In genomic region chr19:46346821-46347571, GRCh38 we compare ENCODE assay signal across 8 cellular contexts. TPM values are rescaled to one million over a fixed set of nuclear protein-coding genes. Genes with fewer than 3 reads are reported as not detected.
DNase-seq lines count a peak whose midpoint lies in the region; ATAC-seq and TF ChIP-seq lines count a peak whose summit lies in the region.

PPP5C (plus strand) TSS chr19:46347087; CDS start chr19:46347097, 10 bp downstream.

- peak within 1 kb of the TSS; percentile 65 for H3K27ac ChIP-seq in temporal lobe (ENCODE audit: low read depth, low read length)

- CTCF ChIA-PET in HEK293T (lab: Yijun Ruan, JAX) = interaction anchor here (0.6 to 1.2 kb wide), 7 partner anchors 10 to 380 kb away, joined by 3 to 8 read pairs (median 3); no protein-coding TSS in a partner anchor

- peaks cover 4% of the 10 kb centered on the region for H3K36me3 Mint-ChIP-seq in activated naive CD4-positive, alpha-beta T cell treated with anti-CD3 and anti-CD28 coated beads, Interleukin-2, amount 50 U/mL, for 24 hours

- peak; percentile 85 for ATAC-seq in SK-N-SH treated with all-trans-retinoic acid at 6 μM for 48 hours
- ATAC-seq in omental fat pad (ENCODE audit: low FRiP score) = peak; percentile 84

- H3K27ac Mint-ChIP-seq in activated naive CD4-positive, alpha-beta T cell treated with anti-CD3 and anti-CD28 coated beads, Interleukin-2, amount 50 U/mL, for 24 hours = peak within 1 kb of the TSS; percentile 91

- TF ChIP-seq CTCF in omental fat pad (IDR thresholded peaks at IDR 0.05) = peak in 1 of 3 donors; percentile 6

- H3K4me3 Mint-ChIP-seq in activated naive CD4-positive, alpha-beta T cell treated with anti-CD3 and anti-CD28 coated beads, Interleukin-2, amount 50 U/mL, for 24 hours = peak within 1 kb of the TSS; percentile 96

- H3K9me3 Mint-ChIP-seq in activated naive CD4-positive, alpha-beta T cell treated with anti-CD3 and anti-CD28 coated beads, Interleukin-2, amount 50 U/mL, for 24 hours = no peaks in the 10 kb centered on the region

- H3K27me3 Mint-ChIP-seq in activated naive CD4-positive, alpha-beta T cell treated with anti-CD3 and anti-CD28 coated beads, Interleukin-2, amount 50 U/mL, for 24 hours = no peaks in the 10 kb centered on the region

- peaks cover 53% of the 10 kb centered on the region for H3K4me1 Mint-ChIP-seq in activated naive CD4-positive, alpha-beta T cell treated with anti-CD3 and anti-CD28 coated beads, Interleukin-2, amount 50 U/mL, for 24 hours

- peak; percentile 86 for DNase-seq in GF-D8 (lab: John Stamatoyannopoulos, UW)
- DNase-seq in HEK293T (ENCODE audit: extremely low spot score) = peak; percentile 96
- DNase-seq in NCI-H1048 (lab: John Stamatoyannopoulos, UW) = peak; percentile 78
- no peak for DNase-seq in glomerular endothelial cell (ENCODE audit: extremely low read depth, low read depth, low spot score)
- DNase-seq in omental fat pad (ENCODE audit: low spot score) = peak; percentile 65

- POLR2A ChIA-PET in HEK293T (lab: Yijun Ruan, JAX) = interaction anchor here (0.5 to 2.0 kb wide), 4 partner anchors 47 to 277 kb away, joined by 3 to 9 read pairs (median 4); partner anchors contain the start of gene CCDC8

TF ChIP-seq in HEK293T, 16 proteins besides CTCF, POLR2A, EP300 and RAD21:
- no peak for TF ChIP-seq LEF1 (IDR thresholded peaks at IDR 0.05; ENCODE audit: borderline replicate concordance)
- peak; percentile 28 for TF ChIP-seq L3MBTL2 (conservative IDR thresholded peaks at IDR 0.05)
- TF ChIP-seq PKNOX1 (IDR thresholded peaks at IDR 0.05) = peak; percentile 98
TF ChIP-seq in HEK293T: peak in this region for 2.

TF ChIP-seq in SK-N-SH treated with all-trans-retinoic acid at 6 μM for 48 hours, 23 proteins besides CTCF, POLR2A, EP300 and RAD21:
- TF ChIP-seq PATZ1 (CRISPR knock-in tag; IDR thresholded peaks at IDR 0.05; ENCODE audit: borderline replicate concordance) (0 out of 2 replicates have a peak, but pooled peaks have one; percentile 44), ESRRG (CRISPR knock-in tag; IDR thresholded peaks at IDR 0.05) (no peak), ARNTL (CRISPR knock-in tag; IDR thresholded peaks at IDR 0.05; ENCODE audit: borderline replicate concordance, low read depth) (no peak), BACH2 (CRISPR knock-in tag; IDR thresholded peaks at IDR 0.05; ENCODE audit: borderline replicate concordance) (no peak), OSR1 (CRISPR knock-in tag; IDR thresholded peaks at IDR 0.05) (no peak)

RNA-seq across cellular contexts. Expression of gene PPP5C, which starts in this region (rescaled TPM):
- total RNA-seq in glomerular endothelial cell (90.1 and 118 TPM in 2 replicates), omental fat pad (10 to 100 TPM; 43.2 to 63.8 (median 49.5) TPM), temporal lobe (42.5 TPM)
